Comparison of ENCODE assay signal across 9 cellular contexts in genomic region chr6:75281643-75282042, GRCh38. TPM values are rescaled to one million over a fixed set of nuclear protein-coding genes. Genes with fewer than 3 reads are reported as not detected.
DNase-seq lines count a peak whose midpoint lies in the region; ATAC-seq, FAIRE-seq and TF ChIP-seq lines count a peak whose summit lies in the region.
"Had no signal": no experiment of that assay in that cellular context is flagged by ENCODE, and none has a peak within 500 bp of the region (broad histone marks: within the 10 kb centered on the region; RNA-seq: fewer than 3 reads in every experiment).

No MANE protein-coding gene starts in this region.

- H3K27me3 Mint-ChIP-seq in activated CD4-positive, alpha-beta memory T cell treated with anti-CD3 and anti-CD28 coated beads for 36 hours = no peaks in the 10 kb centered on the region

- peaks cover 48% of the 10 kb centered on the region for H3K4me1 Mint-ChIP-seq in activated CD4-positive, alpha-beta memory T cell treated with anti-CD3 and anti-CD28 coated beads for 36 hours (ENCODE audit: low read depth)

- H3K27me3 ChIP-seq in BLaER1 (no peaks in the 10 kb centered on the region), WERI-Rb-1 (ENCODE audit: insufficient read depth, low read depth, severe bottlenecking) (no peaks in the 10 kb centered on the region)

- H3K4me2 ChIP-seq in BLaER1 = peak overlapping the region; percentile 75

- H3K36me3 ChIP-seq in BLaER1 (peaks cover 15% of the 10 kb centered on the region), WERI-Rb-1 (peaks cover 5% of the 10 kb centered on the region)

- H3K4me1 ChIP-seq in BLaER1 = peaks cover 38% of the 10 kb centered on the region

- DNase-seq in GM19239 (ENCODE audit: insufficient read length, low spot score) (no peak), Kasumi-1 (lab: John Stamatoyannopoulos, UW) (no peak), WERI-Rb-1 (no peak)
- DNase-seq in activated CD4-positive, alpha-beta memory T cell treated with anti-CD3 and anti-CD28 coated beads for 36 hours = no peak
- no peak for DNase-seq in activated effector memory CD4-positive, alpha-beta T cell treated with Interleukin-2 at 50 U/mL for 16 hours

- no peak for ATAC-seq in HG03025 (IDR thresholded peaks at IDR 0.05; ENCODE audit: low FRiP score, unreplicated experiment)
- ATAC-seq: Right ventricle myocardium inferior had no signal

- peaks cover 61% of the 10 kb centered on the region for H4K20me1 ChIP-seq in BLaER1

- peak overlapping the region; percentile 59 for H3K4me3 Mint-ChIP-seq in activated CD4-positive, alpha-beta memory T cell treated with anti-CD3 and anti-CD28 coated beads for 36 hours

- POLR2A ChIA-PET in activated CD4-positive, alpha-beta memory T cell treated with anti-CD3 and anti-CD28 coated beads for 36 hours (lab: Charles Lee) = interaction anchor here (1.2 kb wide), 1 partner anchor 38 kb away, joined by 4 read pairs; the partner anchor contains the start of gene COX7A2

- no peak for TF ChIP-seq CTCF in WERI-Rb-1 (IDR thresholded peaks at IDR 0.05; ENCODE audit: low read depth, low read length)

- H3K9me3 ChIP-seq in BLaER1 (no peaks in the 10 kb centered on the region), WERI-Rb-1 (ENCODE audit: severe bottlenecking) (no peaks in the 10 kb centered on the region)

- FAIRE-seq in GM19239 (lab: Jason Lieb, UNC) = peak; percentile 73
- FAIRE-seq in islet of Langerhans (lab: Jason Lieb, UNC) = peak; percentile 5

- H3K27ac ChIP-seq in BLaER1 (no peak overlapping the region), WERI-Rb-1 (no peak overlapping the region)

- H3K9ac ChIP-seq in BLaER1 = no peak overlapping the region

- no peaks in the 10 kb centered on the region for H3K9me3 Mint-ChIP-seq in activated CD4-positive, alpha-beta memory T cell treated with anti-CD3 and anti-CD28 coated beads for 36 hours

- H3K27ac Mint-ChIP-seq in activated CD4-positive, alpha-beta memory T cell treated with anti-CD3 and anti-CD28 coated beads for 36 hours = peak overlapping the region; percentile 75

- H3K36me3 Mint-ChIP-seq in activated CD4-positive, alpha-beta memory T cell treated with anti-CD3 and anti-CD28 coated beads for 36 hours = peaks cover 2% of the 10 kb centered on the region

- intact Hi-C loops in activated CD4-positive, alpha-beta memory T cell treated with anti-CD3 and anti-CD28 coated beads for 36 hours (cut with micrococcal nuclease) = loop anchor here (5.0 kb wide), 2 partner anchors 551 to 1694 kb away; no protein-coding TSS in a partner anchor

- H3K4me3 ChIP-seq in BLaER1 (no peak overlapping the region), WERI-Rb-1 (ENCODE audit: low read depth, low read length) (no peak overlapping the region)

- CTCF ChIA-PET in activated CD4-positive, alpha-beta memory T cell treated with anti-CD3 and anti-CD28 coated beads for 36 hours (lab: Charles Lee) = interaction anchor here (3.9 kb wide), 1 partner anchor 13 kb away, joined by 48 read pairs; no protein-coding TSS in a partner anchor

RNA-seq across cellular contexts. Expression of gene TMEM30A, which starts 2.9 kb away (rescaled TPM):
- total RNA-seq in activated CD4-positive, alpha-beta memory T cell treated with anti-CD3 and anti-CD28 coated beads for 36 hours = 10 to 100 TPM; 46.6 to 50.1 TPM

RNA-seq across cellular contexts. Expression of gene COX7A2, which starts 38.0 kb away (rescaled TPM):
- total RNA-seq in activated CD4-positive, alpha-beta memory T cell treated with anti-CD3 and anti-CD28 coated beads for 36 hours = 100 to 1,000 TPM; 564 to 566 TPM
